Comparison of ENCODE assay signal across 20 cellular contexts in genomic region chr12:71041481-71041880, GRCh38.
"Had no signal": no experiment of that assay in that cellular context is flagged by ENCODE, and none has a peak within 500 bp of the region (broad histone marks: within the 10 kb centered on the region; RNA-seq: fewer than 3 reads in every experiment).

No MANE protein-coding gene starts in this region.

- H3K27ac ChIP-seq: dorsolateral prefrontal cortex, prostate gland, sigmoid colon, spleen, suprapubic skin had no signal

- H3K36me3 ChIP-seq: prostate gland, sigmoid colon, spleen, suprapubic skin had no signal

- DNase-seq: cerebellar nuclear complex; dorsolateral prefrontal cortex; effector CD4-positive, alpha-beta T cell; mesendoderm; midbrain; naive thymus-derived CD8-positive, alpha-beta T cell; nephron progenitor cell; nucleus accumbens; right cardiac atrium; sigmoid colon; spleen; stimulated activated CD4-positive, alpha-beta T cell treated with anti-CD3 and anti-CD28 coated beads, Interleukin-2, amount 100 ng/mL, for 48 hours; stimulated activated CD8-positive, alpha-beta memory T cell treated with anti-CD3 and anti-CD28 coated beads, Interleukin-4, amount 100 ng/mL, for 48 hours; stimulated activated naive CD4-positive, alpha-beta T cell; stimulated activated naive CD8-positive, alpha-beta T cell treated with anti-CD3 and anti-CD28 coated beads, Interleukin-15, amount 100 ng/mL, for 72 hours had no signal

- H3K4me1 ChIP-seq: prostate gland, sigmoid colon, spleen had no signal

- H3K9me3 ChIP-seq: prostate gland, sigmoid colon, spleen, suprapubic skin had no signal

- H3K4me3 ChIP-seq: dorsolateral prefrontal cortex, prostate gland, sigmoid colon, spleen, suprapubic skin had no signal

- H3K27me3 ChIP-seq: dorsolateral prefrontal cortex, sigmoid colon, spleen, suprapubic skin had no signal

- FAIRE-seq: frontal cortex, keratinocyte had no signal

- ATAC-seq: left lobe of liver; naive thymus-derived CD8-positive, alpha-beta T cell; right cardiac atrium; stimulated activated naive CD8-positive, alpha-beta T cell treated with anti-CD3 and anti-CD28 coated beads, Interleukin-15, amount 100 ng/mL, for 72 hours had no signal
